ENCODE assay signal across 18 cellular contexts in the genomic region with DNA sequence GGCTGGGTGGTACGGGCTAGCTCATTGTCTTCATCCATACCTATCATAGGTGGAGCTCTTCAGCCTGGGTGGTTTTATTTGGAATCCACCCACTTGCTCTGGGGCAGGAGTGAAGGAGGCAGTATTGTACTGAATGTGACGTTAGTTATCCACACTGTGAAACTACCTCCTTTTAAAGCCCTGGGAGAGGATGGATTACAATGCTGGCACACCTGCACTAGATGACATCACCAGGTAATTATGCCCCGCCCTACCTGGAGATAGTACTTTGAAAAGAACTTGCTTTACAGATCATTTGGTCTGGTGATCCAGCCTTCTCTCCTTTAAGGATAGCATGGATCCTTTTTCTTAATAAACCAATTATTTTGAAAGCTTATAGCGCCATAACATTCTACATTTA.
DNase-seq lines count a peak whose midpoint lies in the region; TF ChIP-seq lines count a peak whose summit lies in the region.
"Had no signal": no experiment of that assay in that cellular context is flagged by ENCODE, and none has a peak within 500 bp of the region (broad histone marks: within the 10 kb centered on the region; RNA-seq: fewer than 3 reads in every experiment).

No MANE protein-coding gene starts in this region.

- TF ChIP-seq EP300 in stomach (IDR thresholded peaks at IDR 0.05): no peak

- TF ChIP-seq CTCF in stomach (IDR thresholded peaks at IDR 0.05): no peak

- H3K4me1 ChIP-seq in stomach: peaks cover 36 to 51% (median 45%) of the 10 kb centered on the region in 4 donors

- H3K27ac ChIP-seq in epithelial cell of prostate (peak overlapping the region; percentile 89), stomach (peak overlapping the region in 4 of 5 donors; percentile 58 to 85 (median 75))

- intact Hi-C loops in stomach (cut with DNase I; ENCODE audit: low total_unique reads): no loop called here

- DNase-seq in HT-29 (ENCODE audit: low spot score) (peak; percentile 95), NCI-H345 treated with DMSO at 0.1 percent for 48 hours (lab: John Stamatoyannopoulos, UW; ENCODE audit: unreplicated experiment) (peak; percentile 6), epithelial cell of prostate (ENCODE audit: low read depth, low spot score) (peak; percentile 95), stomach (peak; percentile 70), cerebellar cortex (ENCODE audit: low spot score) (no peak), MG63 (no peak), C1 segment of cervical spinal cord (lab: John Stamatoyannopoulos, UW) (no peak)
- DNase-seq: activated CD4-positive, alpha-beta T cell treated with anti-CD3 and anti-CD28 coated beads, Interleukin-2, amount 10 ng/mL, durations not matched to agents 24 days and 14 days; activated T-cell treated with anti-CD3 and anti-CD28 coated beads, Interleukin-2, amount 50 U/mL, for 72 hours; adrenal gland; hippocampal formation; Karpas-422; NCI-H524; nephron progenitor cell; right cardiac atrium; stimulated activated CD4-positive, alpha-beta T cell treated with anti-CD3 and anti-CD28 coated beads, Interleukin-2, amount 100 ng/mL, for 48 hours; T-helper 9 cell had no signal

- TF ChIP-seq POLR2A in stomach (IDR thresholded peaks at IDR 0.05): no peak

- H3K4me3 ChIP-seq in stomach (no peak overlapping the region), MG63 (no peak overlapping the region)
- H3K4me3 ChIP-seq: adrenal gland, GM23338 had no signal

- 55 to 71% (median 56%) methylated on average over 4 of the region's 4 CpGs for WGBS in stomach, 5 donors

- H3K9me3 ChIP-seq in stomach: peaks cover 0 to 2% (median 0%) of the 10 kb centered on the region in 4 donors
- no peaks in the 10 kb centered on the region for H3K9me3 ChIP-seq in MG63
- H3K9me3 ChIP-seq: adrenal gland had no signal

- H3K27me3 ChIP-seq in stomach (no peaks in the 10 kb centered on the region), MG63 (no peaks in the 10 kb centered on the region; the same call in 1 of the 2 replicates)
- H3K27me3 ChIP-seq: adrenal gland had no signal

- peaks cover 0 to 7% (median 0%) of the 10 kb centered on the region in 4 donors for H3K36me3 ChIP-seq in stomach
- H3K36me3 ChIP-seq in MG63: no peaks in the 10 kb centered on the region
- H3K36me3 ChIP-seq: adrenal gland had no signal

Comparison
In these comparisons a context has a peak if more than half of its experiments do, and no peak if none do; other contexts are left out.
1. DNase-seq: peak in HT-29 (single experiment), NCI-H345 treated with DMSO at 0.1 percent for 48 hours (single experiment), epithelial cell of prostate (single experiment) and stomach (single experiment); none in cerebellar cortex (single experiment), MG63 (single experiment) and C1 segment of cervical spinal cord (0 of 14).